9 cellular contexts compared by ENCODE assay signal in the genomic region with DNA sequence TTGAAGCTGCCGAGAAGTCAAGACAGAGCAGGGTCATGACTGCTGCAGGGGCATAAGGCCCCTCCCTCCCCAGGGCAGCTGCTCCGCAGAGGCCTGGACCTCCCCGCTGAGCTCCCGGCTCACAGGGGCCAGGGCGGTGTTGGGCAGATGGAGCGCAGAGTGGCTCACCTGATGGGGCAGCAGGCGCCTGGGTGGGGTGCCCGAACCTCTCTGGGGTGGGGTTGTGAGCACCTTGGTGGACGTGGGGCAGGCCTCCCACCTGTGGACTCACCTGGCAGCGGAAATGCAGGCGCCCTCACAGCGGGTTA. TPM values are rescaled to one million over a fixed set of nuclear protein-coding genes. Genes with fewer than 3 reads are reported as not detected.
"Had no signal": no experiment of that assay in that cellular context is flagged by ENCODE, and none has a peak within 500 bp of the region (broad histone marks: within the 10 kb centered on the region; RNA-seq: fewer than 3 reads in every experiment).

No MANE protein-coding gene starts in this region.

- H3K4me1 ChIP-seq: HAP-1 had no signal

- H3K9me3 ChIP-seq: HAP-1 had no signal

- H3K4me3 ChIP-seq: HAP-1, K562 had no signal

- H3K27ac ChIP-seq: HL-60 had no signal

- FAIRE-seq: K562 had no signal

- DNase-seq: GOT3, H7, IMR-90, KG1 had no signal

RNA-seq across cellular contexts. Expression of gene MUC6, which starts 22.9 kb away (rescaled TPM):
- total RNA-seq: H4, H7, HT1080, IMR-90, K562 had no signal
- polyA plus RNA-seq: IMR-90, K562 had no signal
